In genomic region chr13:90654970-90655369, GRCh38 we compare ENCODE assay signal across 35 cellular contexts.
DNase-seq lines count a peak whose midpoint lies in the region; ATAC-seq, FAIRE-seq and TF ChIP-seq lines count a peak whose summit lies in the region.
"Had no signal": no experiment of that assay in that cellular context is flagged by ENCODE, and none has a peak within 500 bp of the region (broad histone marks: within the 10 kb centered on the region; RNA-seq: fewer than 3 reads in every experiment).

No MANE protein-coding gene starts in this region.

- H3K27me3 ChIP-seq in K562 (ENCODE audit: control insufficient read depth in 2 of 2, insufficient read depth in 2 of 2, low read length in 2 of 2) (no peaks in the 10 kb centered on the region), osteoblast (ENCODE audit: insufficient read depth, low read length) (no peaks in the 10 kb centered on the region)
- H3K27me3 ChIP-seq: BE2C; BLaER1; BLaER1 treated with 17β-estradiol and CSF1 and Interleukin-3, amounts not matched to agents 10 nM and 100 nM had no signal

- no peaks in the 10 kb centered on the region for H3K9me1 ChIP-seq in K562 (ENCODE audit: control insufficient read depth, insufficient read depth, low read length)

- H3K36me3 ChIP-seq in K562 (ENCODE audit: control insufficient read depth, insufficient read depth, low read length) (no peaks in the 10 kb centered on the region), osteoblast (ENCODE audit: insufficient read depth, low read length) (no peaks in the 10 kb centered on the region)
- H3K36me3 ChIP-seq: BE2C; BLaER1; BLaER1 treated with 17β-estradiol and CSF1 and Interleukin-3, amounts not matched to agents 10 nM and 100 nM had no signal

- H3K4me3 ChIP-seq in K562 (no peak overlapping the region), osteoblast (ENCODE audit: insufficient read depth, low read length) (no peak overlapping the region)
- H3K4me3 ChIP-seq: A549; BLaER1; BLaER1 treated with 17β-estradiol and CSF1 and Interleukin-3, amounts not matched to agents 10 nM and 100 nM had no signal

- no peak overlapping the region for H3K4me2 ChIP-seq in K562 (ENCODE audit: insufficient read depth, low read length)
- no peak overlapping the region for H3K4me2 ChIP-seq in osteoblast (ENCODE audit: insufficient read depth, low read length)
- H3K4me2 ChIP-seq: A549; BLaER1; BLaER1 treated with 17β-estradiol and CSF1 and Interleukin-3, amounts not matched to agents 10 nM and 100 nM had no signal

- H3K9me3 ChIP-seq in K562 (replicated peaks; ENCODE audit: control insufficient read depth, insufficient read depth, low read depth, low read length) = peaks cover 8% of the 10 kb centered on the region; the same call in 1 of the 2 replicates
- peaks cover 2% of the 10 kb centered on the region for H3K9me3 ChIP-seq in osteoblast (ENCODE audit: low read depth, low read length)
- H3K9me3 ChIP-seq: A549, BE2C, Caco-2 had no signal

- no peak overlapping the region for H3K9ac ChIP-seq in K562 (ENCODE audit: insufficient read depth in 1 of 2, low read depth in 2 of 2, low read length in 2 of 2)
- H3K9ac ChIP-seq: BLaER1; BLaER1 treated with 17β-estradiol and CSF1 and Interleukin-3, amounts not matched to agents 10 nM and 100 nM had no signal

- H4K20me1 ChIP-seq in K562 (replicated peaks; ENCODE audit: control insufficient read depth, insufficient read depth, low read length) (no peaks in the 10 kb centered on the region), osteoblast (ENCODE audit: insufficient read depth, low read length) (no peaks in the 10 kb centered on the region)
- H4K20me1 ChIP-seq: BLaER1; BLaER1 treated with 17β-estradiol and CSF1 and Interleukin-3, amounts not matched to agents 10 nM and 100 nM had no signal

- TF ChIP-seq RAD21 in K562 (CRISPR knock-in tag; conservative IDR thresholded peaks at IDR 0.05 in 1 of 2, IDR thresholded peaks at IDR 0.05 in 1 of 2) = no peak

- no peaks in the 10 kb centered on the region for H3K4me1 Mint-ChIP-seq in WTC11
- H3K4me1 Mint-ChIP-seq: B cell; CD14-positive monocyte; CD4-positive, alpha-beta memory T cell; CD4-positive, CD25-positive, alpha-beta regulatory T cell; CD8-positive, alpha-beta memory T cell had no signal

- peaks cover 26% of the 10 kb centered on the region for H3K36me3 Mint-ChIP-seq in WTC11
- H3K36me3 Mint-ChIP-seq: CD14-positive monocyte; CD4-positive, alpha-beta memory T cell; CD4-positive, CD25-positive, alpha-beta regulatory T cell; CD8-positive, alpha-beta T cell had no signal

- TF ChIP-seq POLR2A in K562 (conservative IDR thresholded peaks at IDR 0.05) = no peak

- H2AFZ ChIP-seq in K562 (ENCODE audit: low read depth, low read length) (no peak overlapping the region), osteoblast (ENCODE audit: low read length) (no peak overlapping the region)

- no peaks in the 10 kb centered on the region; the same call in 1 of the 2 replicates for H3K27me3 Mint-ChIP-seq in WTC11 (ENCODE audit: low read depth)
- H3K27me3 Mint-ChIP-seq: B cell; CD4-positive, alpha-beta memory T cell; CD4-positive, alpha-beta T cell; CD4-positive, CD25-positive, alpha-beta regulatory T cell had no signal

- no peaks in the 10 kb centered on the region for H3K4me1 ChIP-seq in K562 (replicated peaks in 1 of 2; ENCODE audit: control insufficient read depth in 2 of 2, insufficient read depth in 2 of 2, low read length in 2 of 2)
- H3K4me1 ChIP-seq in osteoblast (ENCODE audit: insufficient read depth, low read length) = no peaks in the 10 kb centered on the region
- H3K4me1 ChIP-seq: A549; BE2C; BLaER1; BLaER1 treated with 17β-estradiol and CSF1 and Interleukin-3, amounts not matched to agents 10 nM and 100 nM; Caco-2 had no signal

- intact Hi-C loops in K562 (cut with micrococcal nuclease) = no loop called here

- no peak for ATAC-seq in WTC11
- no peak for ATAC-seq in K562
- ATAC-seq in HG02642 (IDR thresholded peaks at IDR 0.05; ENCODE audit: poor library complexity, unreplicated experiment) = no peak
- ATAC-seq: A549; CD8-positive, alpha-beta T cell had no signal

- POLR2A ChIA-PET in WTC11 (lab: Charles Lee) = no interaction called here
- POLR2A ChIA-PET in K562 (lab: Yijun Ruan, JAX) = no interaction called here

- no peak overlapping the region for H3K27ac Mint-ChIP-seq in WTC11
- H3K27ac Mint-ChIP-seq: B cell; CD14-positive monocyte; CD4-positive, alpha-beta memory T cell; CD4-positive, alpha-beta T cell; CD4-positive, CD25-positive, alpha-beta regulatory T cell; CD8-positive, alpha-beta memory T cell; CD8-positive, alpha-beta T cell had no signal

- no peak for DNase-seq in WTC11 (ENCODE audit: low spot score)
- no peak for DNase-seq in K562 (ENCODE audit: extremely low read depth in 1 of 4, low spot score in 3 of 4)
- no peak for DNase-seq in frontal cortex (ENCODE audit: low spot score in 2 of 2)
- no peak for DNase-seq in osteoblast (ENCODE audit: insufficient read length, low spot score, missing footprints)
- no peak for DNase-seq in NCI-H748 (lab: John Stamatoyannopoulos, UW; ENCODE audit: unreplicated experiment)
- DNase-seq: 8988T; ACHN; AML-193; BE2C; C1 segment of cervical spinal cord; Caco-2; Calu3; CD4-positive, alpha-beta memory T cell; CD4-positive, alpha-beta T cell; CD4-positive, CD25-positive, alpha-beta regulatory T cell; CD8-positive, alpha-beta memory T cell; CD8-positive, alpha-beta T cell; COR-L47; DMS 273 treated with DMSO at 0.1 percent for 48 hours; DMS153; DMS53; DMS79; DMS79 treated with DMSO at 0.1 percent for 48 hours; DND-41; EL had no signal

- H3K4me3 Mint-ChIP-seq in WTC11 = no peak overlapping the region
- H3K4me3 Mint-ChIP-seq: B cell; CD14-positive monocyte; CD4-positive, alpha-beta memory T cell; CD4-positive, alpha-beta T cell; CD4-positive, CD25-positive, alpha-beta regulatory T cell; CD8-positive, alpha-beta memory T cell; CD8-positive, alpha-beta T cell had no signal

- peaks cover 35% of the 10 kb centered on the region for H3K9me3 Mint-ChIP-seq in WTC11

- no peak for FAIRE-seq in K562 (lab: Jason Lieb, UNC)
- FAIRE-seq in frontal cortex (lab: Jason Lieb, UNC) = peak; percentile 6
- FAIRE-seq: A204.1, A549, D721Med had no signal

- H3K79me2 ChIP-seq in K562 (ENCODE audit: control insufficient read depth, insufficient read depth, low read length) (no peaks in the 10 kb centered on the region), osteoblast (ENCODE audit: insufficient read depth, low read length) (no peaks in the 10 kb centered on the region)

- 8% methylated on average over 1 of the region's 1 CpG for WGBS in K562 (ENCODE audit: insufficient coverage, low coverage, missing lambda C conversion rate)

- in situ Hi-C loops in K562 (cut with MboI) = no loop called here

- TF ChIP-seq EP300 in K562 (IDR thresholded peaks at IDR 0.05; ENCODE audit: low read length) = no peak

- CTCF ChIA-PET in WTC11 (lab: Charles Lee) = no interaction called here
- CTCF ChIA-PET in K562 (lab: Yijun Ruan, JAX; ENCODE audit: low intra/inter-chr PET ratio) = no interaction called here

- H3K27ac ChIP-seq in K562 (ENCODE audit: extremely low read depth, low read depth, low read length) = no peak overlapping the region
- H3K27ac ChIP-seq in osteoblast (ENCODE audit: low read depth, low read length) = no peak overlapping the region
- H3K27ac ChIP-seq: 22Rv1; A549; BLaER1; BLaER1 treated with 17β-estradiol and CSF1 and Interleukin-3, amounts not matched to agents 10 nM and 100 nM; C4-2B had no signal

- BruUV-seq in K562 (replicated peaks; lab: Mats Ljungman, UMichigan) = no TSS peak

- TF ChIP-seq CTCF in WTC11 (IDR thresholded peaks at IDR 0.05) = no peak
- TF ChIP-seq CTCF in K562 (IDR thresholded peaks at IDR 0.05 in 2 of 3, conservative IDR thresholded peaks at IDR 0.05 in 1 of 3; ENCODE audit: insufficient read depth in 2 of 3, low read depth in 1 of 3, low read length in 3 of 3) = no peak
- no peak for TF ChIP-seq CTCF in osteoblast (IDR thresholded peaks at IDR 0.05; ENCODE audit: extremely low read depth, low read depth, low read length)

TF ChIP-seq in WTC11, 78 proteins besides CTCF, POLR2A, EP300 and RAD21 (continues in another document):
- TF ChIP-seq ZNF423 (CRISPR knock-in tag; IDR thresholded peaks at IDR 0.05) (no peak), HMGA2 (CRISPR knock-in tag; IDR thresholded peaks at IDR 0.05) (peak; percentile 82), SP1 (CRISPR knock-in tag; conservative IDR thresholded peaks at IDR 0.05) (no peak), ATF2 (CRISPR knock-in tag; IDR thresholded peaks at IDR 0.05; ENCODE audit: borderline replicate concordance, low read depth) (no peak)

TF ChIP-seq in K562, 482 proteins besides CTCF, POLR2A, EP300 and RAD21:
- TF ChIP-seq TFAM (CRISPR knock-in tag; conservative IDR thresholded peaks at IDR 0.05) = peak; percentile 98
- TF ChIP-seq NR4A1 (CRISPR knock-in tag; IDR thresholded peaks at IDR 0.05) = no peak
- TF ChIP-seq NR4A1 (tag; IDR thresholded peaks at IDR 0.05) = no peak
- TF ChIP-seq ZNF274 (IDR thresholded peaks at IDR 0.05; ENCODE audit: borderline replicate concordance, low read depth, low read length) = no peak
- peak; percentile 25; the same call in 1 of the 2 replicates for TF ChIP-seq ZNF778 (CRISPR knock-in tag; IDR thresholded peaks at IDR 0.05)
